Comparison of ENCODE assay signal across 10 cellular contexts in genomic region chr10:95756796-95757657, GRCh38. TPM values are rescaled to one million over a fixed set of nuclear protein-coding genes. Genes with fewer than 3 reads are reported as not detected.
A peak's percentile ranks its signal among the peaks of the same experiment; 100 is the strongest.
DNase-seq lines count a peak whose midpoint lies in the region; ATAC-seq, FAIRE-seq and TF ChIP-seq lines count a peak whose summit lies in the region.
"Had no signal": no experiment of that assay in that cellular context is flagged by ENCODE, and none has a peak within 500 bp of the region (broad histone marks: within the 10 kb centered on the region; RNA-seq: fewer than 3 reads in every experiment).

No MANE protein-coding gene starts in this region.

- H3K27ac ChIP-seq in OCI-LY7 (ENCODE audit: low read depth, low read length, poor library complexity, severe bottlenecking) (peak overlapping the region; percentile 94), psoas muscle (peak overlapping the region; percentile 21)

- H3K4me1 Mint-ChIP-seq in glutamatergic neuron (ENCODE audit: low read depth, unreplicated experiment) = peaks cover 9% of the 10 kb centered on the region

- H3K27ac Mint-ChIP-seq in glutamatergic neuron (ENCODE audit: unreplicated experiment) = no peak overlapping the region

- peak overlapping the region; percentile 9 for H3K4me3 Mint-ChIP-seq in glutamatergic neuron (ENCODE audit: unreplicated experiment)

- H3K9ac ChIP-seq in ES-I3 (ENCODE audit: low read depth, low read length) = peak overlapping the region; percentile 58; the same call in 1 of the 2 replicates

- H4K20me1 ChIP-seq in OCI-LY7 (ENCODE audit: insufficient read depth, low read length) = no peaks in the 10 kb centered on the region

- H3K36me3 ChIP-seq in ES-I3 (ENCODE audit: insufficient read depth, low read length) = no peaks in the 10 kb centered on the region
- no peaks in the 10 kb centered on the region for H3K36me3 ChIP-seq in OCI-LY7 (ENCODE audit: insufficient read depth, low read length)
- no peaks in the 10 kb centered on the region for H3K36me3 ChIP-seq in psoas muscle (ENCODE audit: insufficient read depth in 1 of 2, low read depth in 1 of 2)

- peaks cover 3% of the 10 kb centered on the region for H3K9me3 Mint-ChIP-seq in glutamatergic neuron (ENCODE audit: unreplicated experiment)

- FAIRE-seq in frontal cortex (lab: Jason Lieb, UNC) = no peak
- FAIRE-seq: TTC549 had no signal

- H3K27me3 ChIP-seq in psoas muscle (ENCODE audit: insufficient read depth in 3 of 3, low read length in 2 of 3) = no peaks in the 10 kb centered on the region

- H3K4me1 ChIP-seq in ES-I3 (ENCODE audit: insufficient read depth, low read length) = 0 out of 2 replicates have a peak, but pooled peaks cover 5% of the 10 kb centered on the region
- H3K4me1 ChIP-seq in OCI-LY7 (ENCODE audit: insufficient read depth, low read length, poor library complexity, severe bottlenecking) = peaks cover 53% of the 10 kb centered on the region
- peaks cover 5% of the 10 kb centered on the region for H3K4me1 ChIP-seq in psoas muscle

- H3K4me3 ChIP-seq in OCI-LY7 (ENCODE audit: low read depth, low read length, poor library complexity, severe bottlenecking) (peak overlapping the region; percentile 62), psoas muscle (peak overlapping the region; percentile 47)

- peak overlapping the region; percentile 83 for H2AFZ ChIP-seq in OCI-LY7 (ENCODE audit: low read length)

- ATAC-seq in psoas muscle = no peak
- ATAC-seq: HCT116 had no signal

- H3K9me3 ChIP-seq in ES-I3 (ENCODE audit: control insufficient read depth, insufficient read depth, low read length) (no peaks in the 10 kb centered on the region), OCI-LY7 (ENCODE audit: low read length) (no peaks in the 10 kb centered on the region), psoas muscle (no peaks in the 10 kb centered on the region)

- no peaks in the 10 kb centered on the region for H3K27me3 Mint-ChIP-seq in glutamatergic neuron (ENCODE audit: unreplicated experiment)

- H3K79me2 ChIP-seq in OCI-LY7 (ENCODE audit: insufficient read depth, low read depth, low read length) = no peaks in the 10 kb centered on the region

- intact Hi-C loops in OCI-LY7 (cut with micrococcal nuclease; ENCODE audit: unreplicated experiment) (loop anchor here (1.0 to 5.0 kb wide), 4 partner anchors 14 to 530 kb away; partner anchors contain the start of gene BLNK), psoas muscle (cut with DNase I) (no loop called here)

- no peaks in the 10 kb centered on the region for H3K9me2 ChIP-seq in OCI-LY7 (ENCODE audit: insufficient read depth, low read length)

- peak overlapping the region; percentile 75 for H3K4me2 ChIP-seq in OCI-LY7 (ENCODE audit: low read length)

- no peaks in the 10 kb centered on the region for H3K36me3 Mint-ChIP-seq in glutamatergic neuron (ENCODE audit: unreplicated experiment)

- POLR2A ChIA-PET in OCI-LY7 (lab: Charles Lee) = interaction anchor here (0.6 to 4.4 kb wide), 17 partner anchors 10 to 473 kb away, joined by 3 to 26 read pairs (median 5); partner anchors contain the start of gene TCTN3

- TF ChIP-seq CTCF in OCI-LY7 (conservative IDR thresholded peaks at IDR 0.05; ENCODE audit: low read length) (no peak), glutamatergic neuron (IDR thresholded peaks at IDR 0.05; ENCODE audit: partially characterized antibody, unreplicated experiment) (no peak), psoas muscle (IDR thresholded peaks at IDR 0.05) (no peak)

- CTCF ChIA-PET in OCI-LY7 (lab: Charles Lee; ENCODE audit: unreplicated experiment) = interaction anchor here (0.9 to 2.8 kb wide), 3 partner anchors 64 to 85 kb away, joined by 3 to 15 read pairs (median 4); partner anchors contain the start of gene TCTN3

- DNase-seq in OCI-LY7 (ENCODE audit: low spot score) = peak; percentile 41
- DNase-seq in glutamatergic neuron = no peak
- no peak for DNase-seq in psoas muscle
- no peak for DNase-seq in NCI-H2107 treated with DMSO at 0.1 percent for 48 hours (lab: John Stamatoyannopoulos, UW; ENCODE audit: unreplicated experiment)
- no peak for DNase-seq in frontal cortex (ENCODE audit: low spot score in 2 of 2)
- DNase-seq in activated CD4-positive, alpha-beta T cell treated with anti-CD3 and anti-CD28 coated beads for 48 hours = no peak
- no peak for DNase-seq in NCI-H187 (lab: John Stamatoyannopoulos, UW)

- TSS peak; percentile 55 for BruUV-seq in OCI-LY7 (replicated peaks; lab: Mats Ljungman, UMichigan)

- 11 to 15% (median 14%) methylated on average over 5 of the region's 5 CpGs for WGBS in psoas muscle, 3 donors

RNA-seq across cellular contexts. Expression of gene ENTPD1, which starts 1.1 kb away (rescaled TPM):
- 1.7 and 5.1 TPM in 2 replicates for total RNA-seq in OCI-LY7 (2014; rRNA removed; shearing (Covaris generic))
- total RNA-seq in OCI-LY7 (2022) (3.7 and 6.7 TPM in 2 replicates), glutamatergic neuron (ENCODE audit: unreplicated experiment) (not detected), psoas muscle (1 to 10 TPM; 1.6 to 3.9 (median 3.3) TPM), frontal cortex (6.9 TPM)
- polyA plus RNA-seq in psoas muscle = 1 to 10 TPM; 1.4 to 1.7 (median 1.6) TPM
